ENCODE assay signal across 28 cellular contexts in the genomic region with DNA sequence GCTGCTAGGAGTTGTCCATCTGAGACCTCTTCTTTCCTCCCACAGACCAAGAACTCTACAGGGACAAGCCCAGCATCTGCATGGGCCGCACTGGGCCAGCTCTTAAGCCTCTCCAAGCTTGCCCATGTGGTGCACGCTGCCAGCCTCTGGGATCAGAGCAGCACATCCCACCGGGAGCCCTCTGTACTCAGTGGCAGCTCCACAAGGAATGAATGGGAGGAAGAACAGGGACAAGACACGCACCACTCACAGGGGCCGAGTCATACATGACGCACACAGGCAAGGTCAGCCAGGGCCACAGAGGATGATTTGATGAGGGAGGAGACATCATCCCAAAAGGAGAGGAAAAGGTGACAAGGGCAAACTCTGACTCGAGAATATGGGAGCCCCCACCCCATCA.
"Had no signal": no experiment of that assay in that cellular context is flagged by ENCODE, and none has a peak within 500 bp of the region (broad histone marks: within the 10 kb centered on the region; RNA-seq: fewer than 3 reads in every experiment).

No MANE protein-coding gene starts in this region.

- ATAC-seq: activated CD8-positive, alpha-beta memory T cell treated with anti-CD3 and anti-CD28 coated beads, Interleukin-2, amount 10 ng/mL, durations not matched to agents 7 days and 5 days; Panc1; T-cell had no signal

- H3K9me3 Mint-ChIP-seq: activated B cell treated with CpG ODN at 0.5 μM for 24 hours; activated CD4-positive, alpha-beta T cell treated with anti-CD3 and anti-CD28 coated beads, Interleukin-2, amount 10 ng/mL, durations not matched to agents 24 days and 14 days; activated naive CD4-positive, alpha-beta T cell treated with anti-CD3 and anti-CD28 coated beads, Interleukin-2, amount 10 ng/mL, durations not matched to agents 7 days and 5 days; activated naive CD8-positive, alpha-beta T cell treated with anti-CD3 and anti-CD28 coated beads, Interleukin-2, amount 10 ng/mL, durations not matched to agents 7 days and 5 days; activated T-cell treated with anti-CD3 and anti-CD28 coated beads, Interleukin-2, amount 50 U/mL, for 24 hours; activated T-helper 1 cell treated with anti-CD3 and anti-CD28 coated beads, Interleukin-12 subunit alpha, Interleukin-12 subunit beta, Interleukin-2, Interleukin-4 antibody, amounts not matched to agents 30 ng/mL and 10 ng/mL and 1 ng/mL, durations not matched to agents 14 hours and 24 hours and 36 hours; T-cell had no signal

- H3K27me3 Mint-ChIP-seq: activated CD4-positive, alpha-beta T cell treated with anti-CD3 and anti-CD28 coated beads, Interleukin-2, amount 10 ng/mL, durations not matched to agents 24 days and 14 days; activated CD8-positive, alpha-beta memory T cell treated with anti-CD3 and anti-CD28 coated beads, Interleukin-2, amount 10 ng/mL, durations not matched to agents 7 days and 5 days; activated naive CD4-positive, alpha-beta T cell treated with anti-CD3 and anti-CD28 coated beads, Interleukin-2, amount 10 ng/mL, durations not matched to agents 7 days and 5 days; activated T-cell treated with anti-CD3 and anti-CD28 coated beads, Interleukin-2, amount 50 U/mL, for 24 hours had no signal

- H3K27ac ChIP-seq: adrenal gland, SK-N-MC had no signal

- DNase-seq: activated B cell treated with CpG ODN at 0.5 μM for 24 hours; activated CD4-positive, alpha-beta T cell treated with anti-CD3 and anti-CD28 coated beads for 1 hour; activated CD4-positive, alpha-beta T cell treated with anti-CD3 and anti-CD28 coated beads, Interleukin-2, amount 10 ng/mL, durations not matched to agents 24 days and 14 days; activated CD4-positive, alpha-beta T cell treated with anti-CD3 and anti-CD28 coated beads, Interleukin-2, amount 50 U/mL, for 48 hours; activated CD8-positive, alpha-beta memory T cell treated with anti-CD3 and anti-CD28 coated beads, Interleukin-2, amount 10 ng/mL, durations not matched to agents 7 days and 5 days; activated gamma-delta T cell; activated naive CD4-positive, alpha-beta T cell treated with anti-CD3 and anti-CD28 coated beads, Interleukin-2, amount 10 ng/mL, durations not matched to agents 7 days and 5 days; activated naive CD8-positive, alpha-beta T cell treated with anti-CD3 and anti-CD28 coated beads, Interleukin-2, amount 10 ng/mL, durations not matched to agents 7 days and 5 days; activated T-cell treated with anti-CD3 and anti-CD28 coated beads, Interleukin-2, amount 50 U/mL, for 24 hours; aorta; central memory CD4-positive, alpha-beta T cell; KG1; MG63; NCI-H1105; NCI-H1436 treated with DMSO at 0.1 percent for 48 hours; NCI-H187; NCI-H2081; NCI-H510A treated with DMSO at 0.1 percent for 48 hours; NCI-H69; NK-92 treated with Interleukin-12 subunit alpha and Interleukin-12 subunit beta, amount 100 ng/mL, for 24 hours; OCI-M1; T-cell; T-helper 2 cell; T1000 had no signal

- H3K27me3 ChIP-seq: adrenal gland, MG63 had no signal

- H3K4me1 Mint-ChIP-seq: activated B cell treated with CpG ODN at 0.5 μM for 24 hours; activated naive CD4-positive, alpha-beta T cell treated with anti-CD3 and anti-CD28 coated beads, Interleukin-2, amount 10 ng/mL, durations not matched to agents 7 days and 5 days; T-cell had no signal

- H3K36me3 Mint-ChIP-seq: activated CD8-positive, alpha-beta memory T cell treated with anti-CD3 and anti-CD28 coated beads, Interleukin-2, amount 10 ng/mL, durations not matched to agents 7 days and 5 days; activated naive CD4-positive, alpha-beta T cell treated with anti-CD3 and anti-CD28 coated beads, Interleukin-2, amount 10 ng/mL, durations not matched to agents 7 days and 5 days; activated naive CD8-positive, alpha-beta T cell treated with anti-CD3 and anti-CD28 coated beads, Interleukin-2, amount 10 ng/mL, durations not matched to agents 7 days and 5 days had no signal

- H3K4me3 Mint-ChIP-seq: activated B cell treated with CpG ODN at 0.5 μM for 24 hours; activated CD4-positive, alpha-beta T cell treated with anti-CD3 and anti-CD28 coated beads, Interleukin-2, amount 10 ng/mL, durations not matched to agents 24 days and 14 days; activated CD8-positive, alpha-beta memory T cell treated with anti-CD3 and anti-CD28 coated beads, Interleukin-2, amount 10 ng/mL, durations not matched to agents 7 days and 5 days; activated naive CD4-positive, alpha-beta T cell treated with anti-CD3 and anti-CD28 coated beads, Interleukin-2, amount 10 ng/mL, durations not matched to agents 7 days and 5 days; activated naive CD8-positive, alpha-beta T cell treated with anti-CD3 and anti-CD28 coated beads, Interleukin-2, amount 10 ng/mL, durations not matched to agents 7 days and 5 days; activated T-cell treated with anti-CD3 and anti-CD28 coated beads, Interleukin-2, amount 50 U/mL, for 24 hours; activated T-helper 1 cell treated with anti-CD3 and anti-CD28 coated beads, Interleukin-12 subunit alpha, Interleukin-12 subunit beta, Interleukin-2, Interleukin-4 antibody, amounts not matched to agents 30 ng/mL and 10 ng/mL and 1 ng/mL, durations not matched to agents 14 hours and 24 hours and 36 hours; T-cell had no signal

- H3K9me3 ChIP-seq: adrenal gland, MG63 had no signal

- H3K27ac Mint-ChIP-seq: activated B cell treated with CpG ODN at 0.5 μM for 24 hours; activated CD4-positive, alpha-beta T cell treated with anti-CD3 and anti-CD28 coated beads, Interleukin-2, amount 10 ng/mL, durations not matched to agents 24 days and 14 days; activated CD8-positive, alpha-beta memory T cell treated with anti-CD3 and anti-CD28 coated beads, Interleukin-2, amount 10 ng/mL, durations not matched to agents 7 days and 5 days; activated naive CD4-positive, alpha-beta T cell treated with anti-CD3 and anti-CD28 coated beads, Interleukin-2, amount 10 ng/mL, durations not matched to agents 7 days and 5 days; activated naive CD8-positive, alpha-beta T cell treated with anti-CD3 and anti-CD28 coated beads, Interleukin-2, amount 10 ng/mL, durations not matched to agents 7 days and 5 days; activated T-cell treated with anti-CD3 and anti-CD28 coated beads, Interleukin-2, amount 50 U/mL, for 24 hours; activated T-helper 1 cell treated with anti-CD3 and anti-CD28 coated beads, Interleukin-12 subunit alpha, Interleukin-12 subunit beta, Interleukin-2, Interleukin-4 antibody, amounts not matched to agents 30 ng/mL and 10 ng/mL and 1 ng/mL, durations not matched to agents 14 hours and 24 hours and 36 hours; T-cell had no signal

- H3K4me3 ChIP-seq: adrenal gland, MG63, SK-N-MC had no signal

- H3K36me3 ChIP-seq: adrenal gland, MG63 had no signal
